In the genomic region with DNA sequence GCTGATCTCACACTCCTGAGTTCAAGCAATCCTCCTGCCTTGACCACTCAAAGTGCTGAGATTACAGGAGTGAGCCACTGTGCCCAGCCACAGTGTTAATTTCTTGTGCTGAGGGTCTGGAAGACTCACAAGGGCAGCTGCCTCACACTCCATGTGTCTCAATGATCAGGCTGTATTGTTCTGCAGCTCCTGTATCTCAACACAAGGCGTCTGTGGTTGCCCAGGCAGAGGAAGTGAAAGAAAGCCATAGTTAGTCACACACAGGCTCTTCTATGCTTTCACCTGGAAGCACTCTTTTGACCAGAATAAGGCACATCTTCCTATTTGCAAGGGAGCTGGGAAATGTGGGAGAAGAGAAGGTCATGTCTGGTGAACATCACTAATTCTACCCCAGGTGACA, we compare ENCODE assay signal across 20 cellular contexts.
DNase-seq lines count a peak whose midpoint lies in the region; ATAC-seq, FAIRE-seq and TF ChIP-seq lines count a peak whose summit lies in the region.
"Had no signal": no experiment of that assay in that cellular context is flagged by ENCODE, and none has a peak within 500 bp of the region (broad histone marks: within the 10 kb centered on the region; RNA-seq: fewer than 3 reads in every experiment).

No MANE protein-coding gene starts in this region.

- TF ChIP-seq POLR2A in GM12878 (IDR thresholded peaks at IDR 0.05; ENCODE audit: low read depth, low read length) (no peak), transverse colon (IDR thresholded peaks at IDR 0.05) (no peak), esophagus muscularis mucosa (IDR thresholded peaks at IDR 0.05; ENCODE audit: low read depth) (no peak)

- FAIRE-seq in GM12878 (lab: Jason Lieb, UNC) = no peak
- FAIRE-seq: colon, endothelial cell of umbilical vein had no signal

- TF ChIP-seq CTCF in GM20000 (IDR thresholded peaks at IDR 0.05; ENCODE audit: extremely low read depth, missing control alignments) (no peak), GM12878 (IDR thresholded peaks at IDR 0.05 in 2 of 3, conservative IDR thresholded peaks at IDR 0.05 in 1 of 3; ENCODE audit: control insufficient read depth in 2 of 3, extremely low read depth in 1 of 3, insufficient read depth in 1 of 3, low read depth in 3 of 3, low read length in 3 of 3) (no peak), transverse colon (IDR thresholded peaks at IDR 0.05) (no peak), esophagus muscularis mucosa (IDR thresholded peaks at IDR 0.05) (no peak)

- CTCF ChIA-PET in GM12878 (lab: Yijun Ruan, JAX) = no interaction called here

- RAD21 ChIA-PET in GM12878 (lab: Charles Lee; ENCODE audit: unreplicated experiment) = no interaction called here

- 0% methylated on average over 1 of the region's 1 CpG for WGBS in GM12878 (ENCODE audit: insufficient coverage, insufficient replicate concordance, low lambda C conversion rate, missing lambda C conversion rate)
- WGBS in transverse colon (ENCODE audit: low coverage in 1 of 2), 2 donors = 29% methylated on average over 1 of the region's 1 CpG; no CpG with 5 or more reads in 1 of the 2 donors
- WGBS in esophagus muscularis mucosa = 60% methylated on average over 1 of the region's 1 CpG

- H3K27ac ChIP-seq in GM12878 (ENCODE audit: control insufficient read depth, insufficient read depth) (no peak overlapping the region), transverse colon (no peak overlapping the region), esophagus muscularis mucosa (replicated peaks in 1 of 4) (no peak overlapping the region)
- H3K27ac ChIP-seq: foreskin keratinocyte, ovary, sigmoid colon had no signal

- BruUV-seq in GM12878 (replicated peaks; lab: Mats Ljungman, UMichigan) = no TSS peak

- H3K36me3 ChIP-seq in GM12878 (ENCODE audit: control insufficient read depth in 2 of 2, insufficient read depth in 2 of 2, low read length in 1 of 2) = no peaks in the 10 kb centered on the region
- H3K36me3 ChIP-seq in transverse colon = no peaks in the 10 kb centered on the region
- H3K36me3 ChIP-seq in esophagus muscularis mucosa = no peaks in the 10 kb centered on the region
- H3K36me3 ChIP-seq: ovary, sigmoid colon had no signal

- SMC1A ChIA-PET in GM12878 (lab: Charles Lee; ENCODE audit: uncharacterized antibody, unreplicated experiment) = interaction anchor here (1.7 kb wide), 1 partner anchor 14 kb away, joined by 3 read pairs; no protein-coding TSS in a partner anchor

- no peak for TF ChIP-seq EP300 in GM12878 (IDR thresholded peaks at IDR 0.05; ENCODE audit: borderline replicate concordance in 1 of 2, control insufficient read depth in 1 of 2, low read depth in 2 of 2, low read length in 2 of 2)
- TF ChIP-seq EP300 in transverse colon (IDR thresholded peaks at IDR 0.05; ENCODE audit: low read depth) = no peak
- TF ChIP-seq EP300 in esophagus muscularis mucosa (IDR thresholded peaks at IDR 0.05) = no peak

- no peaks in the 10 kb centered on the region for H3K9me3 ChIP-seq in GM12878 (replicated peaks; ENCODE audit: control insufficient read depth, insufficient read depth, low read length)
- H3K9me3 ChIP-seq in transverse colon = no peaks in the 10 kb centered on the region
- H3K9me3 ChIP-seq in esophagus muscularis mucosa = no peaks in the 10 kb centered on the region
- H3K9me3 ChIP-seq: Caco-2, ovary, sigmoid colon had no signal

- DNase-seq in GM20000 (ENCODE audit: low spot score) = peak; percentile 50
- DNase-seq in GM12878 (ENCODE audit: low read depth, low spot score) = no peak
- no peak for DNase-seq in anterior cingulate cortex (lab: John Stamatoyannopoulos, UW)
- no peak for DNase-seq in transverse colon
- no peak for DNase-seq in HPDE6-E6E7 (ENCODE audit: extremely low spot score)
- no peak for DNase-seq in esophagus muscularis mucosa (ENCODE audit: extremely low spot score)
- DNase-seq: activated CD8-positive, alpha-beta memory T cell treated with anti-CD3 and anti-CD28 coated beads, Interleukin-2, amount 50 U/mL, for 48 hours; activated naive CD4-positive, alpha-beta T cell treated with Interleukin-2 at 50 U/mL for 16 hours; Caco-2; foreskin keratinocyte; H9; NCI-H1105 treated with DMSO at 0.1 percent for 48 hours; ovary; Right ventricle myocardium superior; sigmoid colon had no signal

- no peaks in the 10 kb centered on the region for H4K20me1 ChIP-seq in GM12878 (ENCODE audit: control insufficient read depth, insufficient read depth)

- H3K4me1 ChIP-seq in GM12878 (ENCODE audit: control insufficient read depth, insufficient read depth, low read length) (no peaks in the 10 kb centered on the region), transverse colon (no peaks in the 10 kb centered on the region), esophagus muscularis mucosa (no peaks in the 10 kb centered on the region)
- H3K4me1 ChIP-seq: Caco-2, foreskin keratinocyte, sigmoid colon had no signal

- no peak overlapping the region for H3K9ac ChIP-seq in GM12878 (ENCODE audit: control insufficient read depth, insufficient read depth, low read length)

- no peak overlapping the region for H3K4me2 ChIP-seq in GM12878 (ENCODE audit: control insufficient read depth, insufficient read depth)

- POLR2A ChIA-PET in GM12878 (lab: Charles Lee) = no interaction called here

- no peaks in the 10 kb centered on the region for H3K79me2 ChIP-seq in GM12878 (ENCODE audit: control insufficient read depth, insufficient read depth, low read length)

- in situ Hi-C loops in GM12878 (cut with MboI) (no loop called here), transverse colon (cut with MboI; ENCODE audit: low pct_ligation_motif_present in 1 of 4, low pct_unique_long_range_greater_than_20kb in 1 of 4, low sequenced_read_pairs in 3 of 4) (loop anchor here in 1 of 4 donors (10.0 kb wide), 1 partner anchor 1563 kb away; no protein-coding TSS in a partner anchor)

- ATAC-seq in GM18511 (IDR thresholded peaks at IDR 0.05; ENCODE audit: unreplicated experiment) (peak; percentile 77), HG03432 (IDR thresholded peaks at IDR 0.05; ENCODE audit: unreplicated experiment) (peak; percentile 84), GM12878 (peak; percentile 72)
- ATAC-seq: foreskin keratinocyte, left lobe of liver had no signal

- TF ChIP-seq RAD21 in GM12878 (IDR thresholded peaks at IDR 0.05; ENCODE audit: insufficient read depth, low read depth, low read length) = no peak

- no peak overlapping the region for H2AFZ ChIP-seq in GM12878 (ENCODE audit: control insufficient read depth, low read depth, low read length)

- intact Hi-C loops in GM12878 (cut with micrococcal nuclease; ENCODE audit: unreplicated experiment) (no loop called here), transverse colon (cut with DNase I; ENCODE audit: low total_unique reads) (no loop called here), esophagus muscularis mucosa (cut with DNase I) (no loop called here)

- H3K4me3 ChIP-seq in GM12878 (no peak overlapping the region), transverse colon (no peak overlapping the region), esophagus muscularis mucosa (no peak overlapping the region)
- H3K4me3 ChIP-seq: ovary, sigmoid colon had no signal

- H3K27me3 ChIP-seq in GM12878 (replicated peaks in 1 of 2; ENCODE audit: control insufficient read depth in 2 of 2, insufficient read depth in 2 of 2, low read length in 1 of 2) (no peaks in the 10 kb centered on the region), transverse colon (no peaks in the 10 kb centered on the region), esophagus muscularis mucosa (peaks cover 0 to 24% (median 0%) of the 10 kb centered on the region in 4 donors)
- H3K27me3 ChIP-seq: foreskin keratinocyte, ovary, sigmoid colon had no signal

TF ChIP-seq in GM12878, 131 proteins besides CTCF, POLR2A, EP300 and RAD21:
- TF ChIP-seq MTA3 (IDR thresholded peaks at IDR 0.05; ENCODE audit: borderline replicate concordance, low read length) = no peak
- TF ChIP-seq, protein P1, sequence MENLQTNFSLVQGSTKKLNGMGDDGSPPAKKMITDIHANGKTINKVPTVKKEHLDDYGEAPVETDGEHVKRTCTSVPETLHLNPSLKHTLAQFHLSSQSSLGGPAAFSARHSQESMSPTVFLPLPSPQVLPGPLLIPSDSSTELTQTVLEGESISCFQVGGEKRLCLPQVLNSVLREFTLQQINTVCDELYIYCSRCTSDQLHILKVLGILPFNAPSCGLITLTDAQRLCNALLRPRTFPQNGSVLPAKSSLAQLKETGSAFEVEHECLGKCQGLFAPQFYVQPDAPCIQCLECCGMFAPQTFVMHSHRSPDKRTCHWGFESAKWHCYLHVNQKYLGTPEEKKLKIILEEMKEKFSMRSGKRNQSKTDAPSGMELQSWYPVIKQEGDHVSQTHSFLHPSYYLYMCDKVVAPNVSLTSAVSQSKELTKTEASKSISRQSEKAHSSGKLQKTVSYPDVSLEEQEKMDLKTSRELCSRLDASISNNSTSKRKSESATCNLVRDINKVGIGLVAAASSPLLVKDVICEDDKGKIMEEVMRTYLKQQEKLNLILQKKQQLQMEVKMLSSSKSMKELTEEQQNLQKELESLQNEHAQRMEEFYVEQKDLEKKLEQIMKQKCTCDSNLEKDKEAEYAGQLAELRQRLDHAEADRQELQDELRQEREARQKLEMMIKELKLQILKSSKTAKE (IDR thresholded peaks at IDR 0.05; ENCODE audit: low read depth, poor library complexity, severe bottlenecking) = no peak
- TF ChIP-seq SPI1 (IDR thresholded peaks at IDR 0.05; ENCODE audit: borderline replicate concordance, insufficient read depth, low read depth, low read length) = peak; percentile 90
- no peak for TF ChIP-seq POLR2AphosphoS2 (IDR thresholded peaks at IDR 0.05; ENCODE audit: low read depth, low read length)
- TF ChIP-seq RUNX3 (IDR thresholded peaks at IDR 0.05; ENCODE audit: low read length) = peak; percentile 36; the same call in 1 of the 2 replicates
- 0 out of 2 replicates have a peak, but pooled peaks have one; percentile 22 for TF ChIP-seq NR2C1 (IDR thresholded peaks at IDR 0.05)
- TF ChIP-seq IRF4 (IDR thresholded peaks at IDR 0.05; ENCODE audit: low read depth, low read length) = 0 out of 2 replicates have a peak, but pooled peaks have one; percentile 25
